In the genomic region with DNA sequence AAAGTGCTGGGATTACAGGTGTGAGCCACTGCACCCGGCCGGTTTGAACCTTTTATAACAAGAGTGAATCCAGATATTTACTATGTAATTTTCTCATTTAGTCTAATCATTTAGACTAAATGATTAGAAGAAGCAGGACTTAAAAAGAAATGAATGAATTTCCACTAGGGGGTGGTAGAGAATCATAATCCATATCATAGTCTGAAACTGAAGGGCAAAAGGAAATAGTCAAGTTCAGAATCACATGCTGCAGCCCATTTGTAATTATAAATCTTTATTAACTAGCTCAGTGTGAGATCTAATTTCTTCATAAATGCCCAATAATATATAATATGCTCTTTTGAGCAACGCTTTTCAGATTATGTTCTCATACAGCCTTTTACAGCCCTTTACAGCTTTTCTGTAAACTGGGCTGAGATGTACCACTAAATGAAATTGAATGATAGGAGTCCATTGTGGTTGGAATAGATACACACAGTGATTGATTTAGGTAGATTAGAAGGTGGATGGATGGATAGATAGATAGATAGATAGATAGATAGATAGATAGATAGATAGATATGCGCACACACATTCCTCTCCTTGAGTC, we compare ENCODE assay signal across 8 cellular contexts. TPM values are rescaled to one million over a fixed set of nuclear protein-coding genes. Genes with fewer than 3 reads are reported as not detected.
DNase-seq lines count a peak whose midpoint lies in the region; ATAC-seq and TF ChIP-seq lines count a peak whose summit lies in the region.

No MANE protein-coding gene starts in this region.

- no peak for TF ChIP-seq EP300 in suprapubic skin (IDR thresholded peaks at IDR 0.05)

- peaks cover 11% of the 10 kb centered on the region; the same call in 1 of the 2 replicates for H3K27me3 Mint-ChIP-seq in H9 (ENCODE audit: low read depth)

- H3K56ac ChIP-seq in H9 (ENCODE audit: insufficient read length, low read depth, low read length) = no peak overlapping the region

- H3K9me3 ChIP-seq in H9 (ENCODE audit: control insufficient read depth, low read depth, low read length) (no peaks in the 10 kb centered on the region), suprapubic skin (no peaks in the 10 kb centered on the region)

- H2BK5ac ChIP-seq in H9 (ENCODE audit: insufficient read length, low read length) = no peak overlapping the region

- no peak overlapping the region for H4K5ac ChIP-seq in H9 (ENCODE audit: insufficient read length, low read depth, low read length)

- H4K20me1 ChIP-seq in H9 (ENCODE audit: control insufficient read depth, insufficient read depth, insufficient read length) = no peaks in the 10 kb centered on the region

- no peak overlapping the region for H2AFZ ChIP-seq in H9 (ENCODE audit: low read length)

- H3K9ac ChIP-seq in H9 (ENCODE audit: extremely low read depth, insufficient read length, low read length) = no peak overlapping the region

- no peak overlapping the region for H2BK20ac ChIP-seq in H9 (ENCODE audit: low read depth, low read length, poor library complexity, severe bottlenecking)

- DNase-seq in BJ (ENCODE audit: low read depth) = peak; percentile 16
- DNase-seq in H9 = no peak
- peak; percentile 18 to 72 for DNase-seq in NCI-H524 (lab: John Stamatoyannopoulos, UW)
- DNase-seq in astrocyte of the spinal cord (ENCODE audit: low read depth, low spot score) = peak; percentile 80
- DNase-seq in iris pigment epithelial cell (ENCODE audit: low read depth) = peak; percentile 76
- DNase-seq in suprapubic skin (ENCODE audit: low spot score in 2 of 2) = no peak

- H3K14ac ChIP-seq in H9 (ENCODE audit: insufficient read depth, low read length) = no peak overlapping the region

- H3K36me3 ChIP-seq in BJ (ENCODE audit: control insufficient read depth, insufficient read depth, low read length) = no peaks in the 10 kb centered on the region
- H3K36me3 ChIP-seq in suprapubic skin = no peaks in the 10 kb centered on the region

- H3K4me3 Mint-ChIP-seq in H9 = no peak overlapping the region

- no peak overlapping the region for H2AK5ac ChIP-seq in H9 (ENCODE audit: insufficient read length, low read length)

- TF ChIP-seq CTCF in BJ (IDR thresholded peaks at IDR 0.05; ENCODE audit: insufficient read depth, low read depth, low read length) (peak; percentile 45), H9 (conservative IDR thresholded peaks at IDR 0.05) (peak; percentile 70), astrocyte of the spinal cord (IDR thresholded peaks at IDR 0.05; ENCODE audit: low read depth, low read length) (peak; percentile 34), suprapubic skin (IDR thresholded peaks at IDR 0.05) (peak; percentile 44 to 63)

- H2BK120ac ChIP-seq in H9 (ENCODE audit: low read depth, low read length, poor library complexity, severe bottlenecking) = no peak overlapping the region

- peaks cover 0 to 2% of the 10 kb centered on the region in 2 experiments; a peak in 1 of 4 replicates for H3K4me1 Mint-ChIP-seq in H9

- H3K9me3 Mint-ChIP-seq in H9 = no peaks in the 10 kb centered on the region; a peak in 1 of 5 replicates

- no peak overlapping the region for H4K91ac ChIP-seq in H9 (ENCODE audit: insufficient read length, low read depth, low read length)

- no peaks in the 10 kb centered on the region for H3K79me2 ChIP-seq in H9 (ENCODE audit: insufficient read depth, low read length)

- WGBS in H9 (ENCODE audit: extremely low coverage, insufficient read length, low lambda C conversion rate) = no CpG with 5 or more reads among the region's 4 CpGs
- WGBS in suprapubic skin = 49% methylated on average over 4 of the region's 4 CpGs

- in situ Hi-C loops in astrocyte of the spinal cord (cut with HindIII; ENCODE audit: low sequenced_read_pairs) = no loop called here

- no peak overlapping the region for H4K8ac ChIP-seq in H9 (replicated peaks; ENCODE audit: insufficient read length, low read depth, low read length)

- no peaks in the 10 kb centered on the region for H3K4me1 ChIP-seq in H9 (ENCODE audit: insufficient read depth, low read length)
- no peaks in the 10 kb centered on the region for H3K4me1 ChIP-seq in suprapubic skin

- H3K4me3 ChIP-seq in BJ (ENCODE audit: low read depth, low read length) (no peak overlapping the region), astrocyte of the spinal cord (ENCODE audit: low read depth, low read length) (no peak overlapping the region), suprapubic skin (no peak overlapping the region)

- H2BK12ac ChIP-seq in H9 (ENCODE audit: insufficient read length, low read depth, low read length) = no peak overlapping the region

- no peak overlapping the region for H3K4ac ChIP-seq in H9 (ENCODE audit: low read depth, low read length)

- no peak for ATAC-seq in HG02884 (IDR thresholded peaks at IDR 0.05; ENCODE audit: unreplicated experiment)
- no peak for ATAC-seq in GM21390 (IDR thresholded peaks at IDR 0.05; ENCODE audit: unreplicated experiment)

- H2BK15ac ChIP-seq in H9 (ENCODE audit: low read depth, low read length) = no peak overlapping the region

- H3K18ac ChIP-seq in H9 (ENCODE audit: insufficient read length, low read depth, low read length) = no peak overlapping the region

- POLR2A ChIA-PET in BJ (lab: Charles Lee) = no interaction called here

- no peaks in the 10 kb centered on the region for H3K23me2 ChIP-seq in H9 (ENCODE audit: insufficient read length, low read depth, low read length, poor library complexity, severe bottlenecking)

- no peaks in the 10 kb centered on the region for H3K79me1 ChIP-seq in H9 (ENCODE audit: insufficient read depth, low read depth, low read length, poor library complexity, severe bottlenecking)

- CTCF ChIA-PET in BJ (lab: Yijun Ruan, JAX) = interaction anchor here (0.7 to 4.5 kb wide), 29 partner anchors 9 to 196 kb away, joined by 3 to 66 read pairs (median 4); partner anchors contain the start of genes HLA-DMA and PSMB9

- H3K27ac Mint-ChIP-seq in H9 = no peak overlapping the region

- H3T11ph ChIP-seq in H9 (ENCODE audit: low read length) = no peak overlapping the region

- H3K4me2 ChIP-seq in H9 (ENCODE audit: insufficient read depth, insufficient read length, low read length) = no peak overlapping the region

- H3K27me3 ChIP-seq in BJ (ENCODE audit: control insufficient read depth, insufficient read depth, low read length) (no peaks in the 10 kb centered on the region), H9 (ENCODE audit: insufficient read depth, low read length) (no peaks in the 10 kb centered on the region), suprapubic skin (no peaks in the 10 kb centered on the region)

- no peak overlapping the region for H3K23ac ChIP-seq in H9 (ENCODE audit: insufficient read length, low read depth, low read length)

- no peaks in the 10 kb centered on the region for H3K36me3 Mint-ChIP-seq in H9 (ENCODE audit: insufficient read depth in 1 of 3, low read depth in 3 of 3)

- no peak for TF ChIP-seq POLR2A in suprapubic skin (IDR thresholded peaks at IDR 0.05)

- H3K27ac ChIP-seq in H9 (ENCODE audit: insufficient read length, low read depth, low read length) (no peak overlapping the region), suprapubic skin (no peak overlapping the region)

RNA-seq across cellular contexts. Expression of gene PSMB9, which starts 31.8 kb away (rescaled TPM):
- polyA plus RNA-seq in BJ (2011; rRNA removed) = 37.9 and 44.7 TPM in 2 replicates
- 12.2 and 18.1 TPM in 2 replicates for polyA minus RNA-seq in BJ (2011; rRNA and poly(A)+ RNA removed)
- total RNA-seq in H9 (2021) = 3.2 and 3.5 TPM in 2 replicates
- total RNA-seq in suprapubic skin = 10 to 100 TPM; 12.6 to 35.8 (median 19.1) TPM

RNA-seq across cellular contexts. Expression of gene TAP1, which starts 32.3 kb away (rescaled TPM):
- 58.4 and 80.4 TPM in 2 replicates for polyA plus RNA-seq in BJ (2011; rRNA removed)
- polyA minus RNA-seq in BJ (2011; rRNA and poly(A)+ RNA removed) = 34.9 and 58.0 TPM in 2 replicates
- total RNA-seq in H9 (2021) (12.1 and 12.7 TPM in 2 replicates), suprapubic skin (100 to 1,000 TPM in 2 of 4 donors, 10 to 100 TPM in 2; 90.7 to 126 (median 101) TPM)

RNA-seq across cellular contexts. Expression of gene PSMB8, which starts 41.9 kb away (rescaled TPM):
- 56.7 and 79.6 TPM in 2 replicates for polyA plus RNA-seq in BJ (2011; rRNA removed)
- polyA minus RNA-seq in BJ (2011; rRNA and poly(A)+ RNA removed) = 15.5 and 30.0 TPM in 2 replicates
- 17.6 and 19.1 TPM in 2 replicates for total RNA-seq in H9 (2021)
- 10 to 100 TPM; 43.6 to 62.7 (median 49.0) TPM for total RNA-seq in suprapubic skin

RNA-seq across cellular contexts. Expression of gene TAP2, which starts 47.3 kb away (rescaled TPM):
- 18.0 and 25.4 TPM in 2 replicates for polyA plus RNA-seq in BJ (2011; rRNA removed)
- polyA minus RNA-seq in BJ (2011; rRNA and poly(A)+ RNA removed) = 22.4 and 24.2 TPM in 2 replicates
- total RNA-seq in H9 (2021) (16.3 and 20.3 TPM in 2 replicates), suprapubic skin (10 to 100 TPM; 17.7 to 20.8 (median 20.1) TPM)

RNA-seq across cellular contexts. Expression of gene HLA-DMB, which starts 55.0 kb away (rescaled TPM):
- polyA plus RNA-seq in BJ (2011; rRNA removed) = not detected in 2 replicates
- polyA minus RNA-seq in BJ (2011; rRNA and poly(A)+ RNA removed) = not detected in 2 replicates
- total RNA-seq in H9 (2021) (1.5 and 1.7 TPM in 2 replicates), suprapubic skin (10 to 100 TPM; 15.0 to 30.2 (median 18.1) TPM)

Comparison
In these comparisons a context has a peak if more than half of its experiments do, and no peak if none do; other contexts are left out.
1. DNase-seq: peak in BJ (single experiment), NCI-H524 (2 of 2), astrocyte of the spinal cord (single experiment) and iris pigment epithelial cell (single experiment); none in H9 (single experiment) and suprapubic skin (0 of 2).
2. Peak in every context shown above with its lines, with median percentiles within 50 percentile points of each other: CTCF ChIP-seq.